In genomic region chr20:32019156-32019510, GRCh38 we compare ENCODE assay signal across 9 cellular contexts. TPM values are rescaled to one million over a fixed set of nuclear protein-coding genes. Genes with fewer than 3 reads are reported as not detected.
A peak's percentile ranks its signal among the peaks of the same experiment; 100 is the strongest.
DNase-seq lines count a peak whose midpoint lies in the region; ATAC-seq, FAIRE-seq and TF ChIP-seq lines count a peak whose summit lies in the region.
"Had no signal": no experiment of that assay in that cellular context is flagged by ENCODE, and none has a peak within 500 bp of the region (broad histone marks: within the 10 kb centered on the region; RNA-seq: fewer than 3 reads in every experiment).

No MANE protein-coding gene starts in this region.

- peaks cover 0 to 2% (median 0%) of the 10 kb centered on the region in 9 donors for H3K9me3 Mint-ChIP-seq in naive thymus-derived CD8-positive, alpha-beta T cell

- H3K79me2 ChIP-seq in MM.1S (ENCODE audit: low read length) (no peaks in the 10 kb centered on the region), GM12878 (ENCODE audit: control insufficient read depth, insufficient read depth, low read length) (no peaks in the 10 kb centered on the region)

- peaks cover 0 to 3% (median 0%) of the 10 kb centered on the region in 3 donors for H3K36me3 Mint-ChIP-seq in naive thymus-derived CD8-positive, alpha-beta T cell

- FAIRE-seq in GM12878 (lab: Jason Lieb, UNC): no peak

- peaks cover 42 to 93% (median 69%) of the 10 kb centered on the region in 5 donors for H3K27me3 Mint-ChIP-seq in naive thymus-derived CD8-positive, alpha-beta T cell

- TF ChIP-seq CTCF in GM12872 (IDR thresholded peaks at IDR 0.05; ENCODE audit: insufficient read depth, low read depth, low read length): 0 out of 3 replicates have a peak, but pooled peaks have one; percentile 21
- no peak for TF ChIP-seq CTCF in MM.1S (IDR thresholded peaks at IDR 0.05; ENCODE audit: low read length)
- peak in 1 of 3 experiments; percentile 20; a peak in 1 of 6 replicates for TF ChIP-seq CTCF in GM12878 (IDR thresholded peaks at IDR 0.05 in 2 of 3, conservative IDR thresholded peaks at IDR 0.05 in 1 of 3; ENCODE audit: control insufficient read depth in 2 of 3, extremely low read depth in 1 of 3, insufficient read depth in 1 of 3, low read depth in 3 of 3, low read length in 3 of 3)
- TF ChIP-seq CTCF in omental fat pad (IDR thresholded peaks at IDR 0.05): no peak
- TF ChIP-seq CTCF in tibial nerve (IDR thresholded peaks at IDR 0.05): no peak

- RAD21 ChIA-PET in GM12878 (lab: Charles Lee; ENCODE audit: unreplicated experiment): interaction anchor here (1.1 to 1.4 kb wide), 2 partner anchors 13 to 67 kb away, joined by 3 read pairs; partner anchors contain the start of gene PDRG1

- no peak overlapping the region for H3K27ac Mint-ChIP-seq in naive thymus-derived CD8-positive, alpha-beta T cell

- H3F3A ChIP-seq in MM.1S (ENCODE audit: insufficient read depth, low read length): no peaks in the 10 kb centered on the region

- no peak for TF ChIP-seq POLR2A in GM12878 (IDR thresholded peaks at IDR 0.05; ENCODE audit: low read depth, low read length)
- TF ChIP-seq POLR2A in tibial nerve (IDR thresholded peaks at IDR 0.05): no peak

- peaks cover 5% of the 10 kb centered on the region; the same call in 1 of the 2 replicates for H3K4me1 ChIP-seq in MM.1S (ENCODE audit: low read length)
- H3K4me1 ChIP-seq in GM12878 (ENCODE audit: control insufficient read depth, insufficient read depth, low read length): no peaks in the 10 kb centered on the region
- H3K4me1 ChIP-seq in tibial nerve: peaks cover 0 to 20% (median 0%) of the 10 kb centered on the region in 4 donors

- SMC1A ChIA-PET in GM12878 (lab: Charles Lee; ENCODE audit: uncharacterized antibody, unreplicated experiment): interaction anchor here (1.4 kb wide), 1 partner anchor 15 kb away, joined by 7 read pairs; no protein-coding TSS in a partner anchor

- H3K9ac ChIP-seq in MM.1S (ENCODE audit: low read length): no peak overlapping the region
- no peak overlapping the region for H3K9ac ChIP-seq in GM12878 (ENCODE audit: control insufficient read depth, insufficient read depth, low read length)

- POLR2A ChIA-PET in GM12878 (lab: Charles Lee): interaction anchor here (0.8 kb wide), 1 partner anchor 39 kb away, joined by 3 read pairs; no protein-coding TSS in a partner anchor
- POLR2A ChIA-PET in naive thymus-derived CD8-positive, alpha-beta T cell (lab: Charles Lee): no interaction called here

- no peaks in the 10 kb centered on the region for H3K36me3 ChIP-seq in MM.1S (replicated peaks; ENCODE audit: insufficient read depth, low read length)
- no peaks in the 10 kb centered on the region for H3K36me3 ChIP-seq in GM12878 (ENCODE audit: control insufficient read depth in 2 of 2, insufficient read depth in 2 of 2, low read length in 1 of 2)
- H3K36me3 ChIP-seq in tibial nerve: no peaks in the 10 kb centered on the region

- H2AFZ ChIP-seq in MM.1S (ENCODE audit: low read length): no peak overlapping the region
- no peak overlapping the region for H2AFZ ChIP-seq in GM12878 (ENCODE audit: control insufficient read depth, low read depth, low read length)

- no peak for TF ChIP-seq RAD21 in GM12878 (IDR thresholded peaks at IDR 0.05; ENCODE audit: insufficient read depth, low read depth, low read length)

- peaks cover 80% of the 10 kb centered on the region for H3K27me3 ChIP-seq in MM.1S (replicated peaks; ENCODE audit: insufficient read depth, low read length)
- peaks cover 8 to 12% of the 10 kb centered on the region in 2 experiments for H3K27me3 ChIP-seq in GM12878 (replicated peaks in 1 of 2; ENCODE audit: control insufficient read depth in 2 of 2, insufficient read depth in 2 of 2, low read length in 1 of 2)
- H3K27me3 ChIP-seq in tibial nerve: peaks cover 0 to 85% of the 10 kb centered on the region in 2 donors

- DNase-seq in MM.1S (no peak), GM12878 (ENCODE audit: low read depth, low spot score) (no peak), omental fat pad (ENCODE audit: low spot score) (no peak), tibial nerve (ENCODE audit: low spot score in 2 of 2) (no peak), GF-D8 (lab: John Stamatoyannopoulos, UW) (no peak)
- DNase-seq in naive thymus-derived CD8-positive, alpha-beta T cell: no peak
- DNase-seq in stimulated activated naive CD4-positive, alpha-beta T cell treated with Interleukin-2 at 50 U/mL for 16 hours (lab: John Stamatoyannopoulos, UW): no peak

- no peaks in the 10 kb centered on the region for H4K20me1 ChIP-seq in MM.1S (ENCODE audit: insufficient read depth, low read length)
- H4K20me1 ChIP-seq in GM12878 (ENCODE audit: control insufficient read depth, insufficient read depth): no peaks in the 10 kb centered on the region

- H3K27ac ChIP-seq in MM.1S (ENCODE audit: low read length) (no peak overlapping the region), GM12878 (ENCODE audit: control insufficient read depth, insufficient read depth) (no peak overlapping the region), tibial nerve (no peak overlapping the region)

- H3K9me3 ChIP-seq in MM.1S (replicated peaks; ENCODE audit: insufficient read depth, low read length): no peaks in the 10 kb centered on the region
- H3K9me3 ChIP-seq in GM12878 (replicated peaks; ENCODE audit: control insufficient read depth, insufficient read depth, low read length): no peaks in the 10 kb centered on the region
- no peaks in the 10 kb centered on the region for H3K9me3 ChIP-seq in tibial nerve

- BruUV-seq in GM12878 (replicated peaks; lab: Mats Ljungman, UMichigan): no TSS peak

- H3K4me3 Mint-ChIP-seq in naive thymus-derived CD8-positive, alpha-beta T cell: peak overlapping the region; percentile 74 to 96 (median 86)

- H3K9me2 ChIP-seq in MM.1S (replicated peaks; ENCODE audit: insufficient read depth, low read length): no peaks in the 10 kb centered on the region

- ATAC-seq in GM12878 (no peak), omental fat pad (ENCODE audit: low FRiP score) (no peak)
- peak in 1 of 2 donors; percentile 15 for ATAC-seq in naive thymus-derived CD8-positive, alpha-beta T cell

- CTCF ChIA-PET in GM12878 (lab: Yijun Ruan, JAX): interaction anchor here (1.9 to 2.5 kb wide), 3 partner anchors 10 to 15 kb away, joined by 9 to 11 read pairs (median 9); no protein-coding TSS in a partner anchor

- in situ Hi-C loops in GM12878 (cut with MboI): no loop called here

- 0% methylated on average over 15 of the region's 42 CpGs for WGBS in GM12878 (ENCODE audit: insufficient coverage, insufficient replicate concordance, low lambda C conversion rate, missing lambda C conversion rate)
- WGBS in tibial nerve, 2 donors: 1 to 3% methylated on average over 6 to 13 of the region's 42 CpGs

- H3K4me3 ChIP-seq in MM.1S (ENCODE audit: low read length) (no peak overlapping the region; the same call in 1 of the 2 replicates), GM12878 (no peak overlapping the region), tibial nerve (peak overlapping the region in 1 of 4 donors; percentile 58)

- H3K4me1 Mint-ChIP-seq in naive thymus-derived CD8-positive, alpha-beta T cell: peaks cover 13 to 27% (median 22%) of the 10 kb centered on the region in 4 donors

- no peak for TF ChIP-seq EP300 in GM12878 (IDR thresholded peaks at IDR 0.05; ENCODE audit: borderline replicate concordance in 1 of 2, control insufficient read depth in 1 of 2, low read depth in 2 of 2, low read length in 2 of 2)
- no peak for TF ChIP-seq EP300 in tibial nerve (IDR thresholded peaks at IDR 0.05)

- H3K4me2 ChIP-seq in MM.1S (ENCODE audit: low read depth, low read length) (peak overlapping the region; percentile 59; the same call in 1 of the 2 replicates), GM12878 (ENCODE audit: control insufficient read depth, insufficient read depth) (peak overlapping the region; percentile 55; the same call in 1 of the 2 replicates)

- intact Hi-C loops in GM12878 (cut with micrococcal nuclease; ENCODE audit: unreplicated experiment): loop anchor here (5.0 kb wide), 1 partner anchor 172 kb away; the partner anchor contains the start of gene FOXS1

RNA-seq across cellular contexts. Expression of gene CCM2L, which starts 8.9 kb away (rescaled TPM):
- total RNA-seq in GM12878 (2013; cell fraction: nucleolus; rRNA removed): not detected in 2 replicates
- total RNA-seq in GM12878 (2014; rRNA removed) (not detected in 2 replicates), GM12878 (2014; rRNA removed; fragmentation: Illumina TruSeq; extraction: Trizol) (not detected in 2 replicates), GM12878 (2021) (not detected in 2 replicates), omental fat pad (10 to 100 TPM in 1 of 4 donors, 1 to 10 TPM in 3; 2.4 to 41.6 (median 6.7) TPM), tibial nerve (10 to 100 TPM in 3 of 4 donors, 1 to 10 TPM in 1; 5.4 to 14.2 (median 13.6) TPM)
- not detected for polyA plus RNA-seq in GM12878 (2011; ENCODE audit: low read depth)
- polyA plus RNA-seq in GM12878 (2011; rRNA removed) (not detected in 2 replicates), GM12878 (2014; fragmentation: Illumina TruSeq; extraction: Trizol) (not detected in 2 replicates), GM12878 (2014; fragmentation: Nextera tagmentation; extraction: Ambion mirVana) (not detected), GM12878 (2014; rRNA removed) (not detected in 2 replicates), GM12878 (2016; fragmentation: Nextera tagmentation; extraction: Ambion mirVana) (not detected)
- not detected in 2 replicates for polyA plus RNA-seq in GM12878 (2011; cell fraction: cytosol; rRNA removed)
- not detected in 2 replicates for polyA plus RNA-seq in GM12878 (2011; cell fraction: nucleus; rRNA removed)
- not detected in 2 replicates for polyA plus RNA-seq in GM12878 (2012)
- polyA minus RNA-seq in GM12878 (2011; rRNA and poly(A)+ RNA removed): not detected in 2 replicates
- polyA minus RNA-seq in GM12878 (2011; cell fraction: cytosol; rRNA and poly(A)+ RNA removed): not detected in 2 replicates
- not detected in 2 replicates for polyA minus RNA-seq in GM12878 (2011; cell fraction: nucleus; rRNA and poly(A)+ RNA removed)
- not detected for total RNA-seq in naive thymus-derived CD8-positive, alpha-beta T cell
- polyA plus RNA-seq in naive thymus-derived CD8-positive, alpha-beta T cell: not detected
- total RNA-seq: fibroblast of villous mesenchyme had no signal

RNA-seq across cellular contexts. Expression of gene HCK, which starts 32.9 kb away (rescaled TPM):
- total RNA-seq in GM12878 (2013; cell fraction: nucleolus; rRNA removed): 123 and 135 TPM in 2 replicates
- total RNA-seq in GM12878 (2014; rRNA removed) (30.2 and 30.3 TPM in 2 replicates), GM12878 (2014; rRNA removed; fragmentation: Illumina TruSeq; extraction: Trizol) (20.5 TPM in 2 replicates), GM12878 (2021) (20.1 and 21.0 TPM in 2 replicates), omental fat pad (10 to 100 TPM; 22.4 to 68.6 (median 39.2) TPM), tibial nerve (10 to 100 TPM; 10.5 to 47.4 (median 13.7) TPM)
- polyA plus RNA-seq in GM12878 (2011; ENCODE audit: low read depth): 19.6 TPM
- polyA plus RNA-seq in GM12878 (2011; rRNA removed) (1.5 and 3.0 TPM in 2 replicates), GM12878 (2014; fragmentation: Illumina TruSeq; extraction: Trizol) (22.5 and 25.2 TPM in 2 replicates), GM12878 (2014; fragmentation: Nextera tagmentation; extraction: Ambion mirVana) (1 to 10 TPM; 1.3 to 2.1 TPM), GM12878 (2014; rRNA removed) (25.0 and 26.7 TPM in 2 replicates), GM12878 (2016; fragmentation: Nextera tagmentation; extraction: Ambion mirVana) (10 to 100 TPM; 16.5 to 16.8 TPM)
- 2.9 and 3.0 TPM in 2 replicates for polyA plus RNA-seq in GM12878 (2011; cell fraction: cytosol; rRNA removed)
- polyA plus RNA-seq in GM12878 (2011; cell fraction: nucleus; rRNA removed): 2.5 and 2.9 TPM in 2 replicates
- 31.1 and 39.4 TPM in 2 replicates for polyA plus RNA-seq in GM12878 (2012)
- polyA minus RNA-seq in GM12878 (2011; rRNA and poly(A)+ RNA removed): 1.5 and 3.7 TPM in 2 replicates
- polyA minus RNA-seq in GM12878 (2011; cell fraction: cytosol; rRNA and poly(A)+ RNA removed): not detected in 2 replicates
- polyA minus RNA-seq in GM12878 (2011; cell fraction: nucleus; rRNA and poly(A)+ RNA removed): 0.97 and 1.2 TPM in 2 replicates
- under 1 TPM; 0.71 to 0.86 TPM for total RNA-seq in naive thymus-derived CD8-positive, alpha-beta T cell
- under 1 TPM in 2 of 3 donors, not detected in 1; 0.24 to 0.35 TPM for polyA plus RNA-seq in naive thymus-derived CD8-positive, alpha-beta T cell
- total RNA-seq: fibroblast of villous mesenchyme had no signal

RNA-seq across cellular contexts. Expression of gene XKR7, which starts 51.2 kb away (rescaled TPM):
- not detected in 2 replicates for total RNA-seq in GM12878 (2013; cell fraction: nucleolus; rRNA removed)
- under 0.01 TPM in 1 of 2 replicates, not detected in the other for total RNA-seq in GM12878 (2014; rRNA removed)
- total RNA-seq in GM12878 (2014; rRNA removed; fragmentation: Illumina TruSeq; extraction: Trizol): not detected in 2 replicates
- total RNA-seq in GM12878 (2021): not detected in 2 replicates
- polyA plus RNA-seq in GM12878 (2011; ENCODE audit: low read depth): not detected
- polyA plus RNA-seq in GM12878 (2011; rRNA removed): not detected in 2 replicates
- not detected in 2 replicates for polyA plus RNA-seq in GM12878 (2011; cell fraction: cytosol; rRNA removed)
- polyA plus RNA-seq in GM12878 (2011; cell fraction: nucleus; rRNA removed): not detected in 2 replicates
- polyA plus RNA-seq in GM12878 (2012): not detected in 2 replicates
- not detected in 2 replicates for polyA plus RNA-seq in GM12878 (2014; fragmentation: Illumina TruSeq; extraction: Trizol)
- not detected for polyA plus RNA-seq in GM12878 (2014; fragmentation: Nextera tagmentation; extraction: Ambion mirVana)
- polyA plus RNA-seq in GM12878 (2014; rRNA removed): not detected in 2 replicates
- not detected for polyA plus RNA-seq in GM12878 (2016; fragmentation: Nextera tagmentation; extraction: Ambion mirVana)
- not detected in 2 replicates for polyA minus RNA-seq in GM12878 (2011; rRNA and poly(A)+ RNA removed)
- polyA minus RNA-seq in GM12878 (2011; cell fraction: cytosol; rRNA and poly(A)+ RNA removed): not detected in 2 replicates
- polyA minus RNA-seq in GM12878 (2011; cell fraction: nucleus; rRNA and poly(A)+ RNA removed): not detected in 2 replicates
- total RNA-seq in naive thymus-derived CD8-positive, alpha-beta T cell: not detected
- not detected for polyA plus RNA-seq in naive thymus-derived CD8-positive, alpha-beta T cell
- total RNA-seq in omental fat pad: not detected
- total RNA-seq in tibial nerve: not detected
- total RNA-seq: fibroblast of villous mesenchyme had no signal

Comparison
In these comparisons a context has a peak if more than half of its experiments do, and no peak if none do; other contexts are left out.
1. RNA of gene HCK, which starts 32.9 kb away (total RNA-seq): 22.4 to 68.6 TPM in omental fat pad, 20.1 to 135 TPM in GM12878 and 10.5 to 47.4 TPM in tibial nerve; 0.71 to 0.86 TPM in naive thymus-derived CD8-positive, alpha-beta T cell; every median in the first group is over 4 times any median in the second.